Comparison of ENCODE assay signal across 2 cellular contexts in the genomic region with DNA sequence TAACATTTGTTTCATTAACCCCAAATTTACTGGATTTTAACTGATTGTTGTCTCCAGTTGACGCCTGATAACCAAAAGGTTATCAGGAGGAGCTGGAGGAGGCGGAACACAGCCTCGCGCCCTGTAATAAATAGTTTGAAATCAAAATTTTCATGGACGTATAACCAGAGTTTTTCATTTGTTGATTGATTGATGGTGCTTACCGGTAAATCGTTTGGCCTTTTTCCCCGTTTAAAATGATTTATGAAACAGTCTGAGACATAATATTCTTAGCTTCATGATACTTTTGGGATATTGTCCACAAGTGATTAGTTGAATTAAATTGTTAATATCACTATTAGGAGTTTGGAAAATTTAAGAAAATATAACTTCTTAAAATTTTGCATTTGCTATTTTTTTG.
TF ChIP-seq lines count a peak whose summit lies in the region.

No MANE protein-coding gene starts in this region.

TF ChIP-seq in A549, 52 proteins besides CTCF, POLR2A, EP300 and RAD21 (continued from another document):
- TF ChIP-seq, protein P1, sequence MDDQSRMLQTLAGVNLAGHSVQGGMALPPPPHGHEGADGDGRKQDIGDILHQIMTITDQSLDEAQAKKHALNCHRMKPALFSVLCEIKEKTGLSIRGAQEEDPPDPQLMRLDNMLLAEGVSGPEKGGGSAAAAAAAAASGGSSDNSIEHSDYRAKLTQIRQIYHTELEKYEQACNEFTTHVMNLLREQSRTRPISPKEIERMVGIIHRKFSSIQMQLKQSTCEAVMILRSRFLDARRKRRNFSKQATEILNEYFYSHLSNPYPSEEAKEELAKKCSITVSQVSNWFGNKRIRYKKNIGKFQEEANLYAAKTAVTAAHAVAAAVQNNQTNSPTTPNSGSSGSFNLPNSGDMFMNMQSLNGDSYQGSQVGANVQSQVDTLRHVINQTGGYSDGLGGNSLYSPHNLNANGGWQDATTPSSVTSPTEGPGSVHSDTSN (IDR thresholded peaks at IDR 0.05) = no peak
- TF ChIP-seq FOXS1 (CRISPR knock-in tag; IDR thresholded peaks at IDR 0.05) (no peak), POLR2AphosphoS2 (conservative IDR thresholded peaks at IDR 0.05; ENCODE audit: low read length) (no peak), CHD4 (IDR thresholded peaks at IDR 0.05; ENCODE audit: borderline replicate concordance) (no peak), MYC (IDR thresholded peaks at IDR 0.05; ENCODE audit: borderline replicate concordance, low read length) (no peak)

TF ChIP-seq in GM23338, 12 proteins besides CTCF, POLR2A, EP300 and RAD21 (continued from another document):
- TF ChIP-seq, protein P2, sequence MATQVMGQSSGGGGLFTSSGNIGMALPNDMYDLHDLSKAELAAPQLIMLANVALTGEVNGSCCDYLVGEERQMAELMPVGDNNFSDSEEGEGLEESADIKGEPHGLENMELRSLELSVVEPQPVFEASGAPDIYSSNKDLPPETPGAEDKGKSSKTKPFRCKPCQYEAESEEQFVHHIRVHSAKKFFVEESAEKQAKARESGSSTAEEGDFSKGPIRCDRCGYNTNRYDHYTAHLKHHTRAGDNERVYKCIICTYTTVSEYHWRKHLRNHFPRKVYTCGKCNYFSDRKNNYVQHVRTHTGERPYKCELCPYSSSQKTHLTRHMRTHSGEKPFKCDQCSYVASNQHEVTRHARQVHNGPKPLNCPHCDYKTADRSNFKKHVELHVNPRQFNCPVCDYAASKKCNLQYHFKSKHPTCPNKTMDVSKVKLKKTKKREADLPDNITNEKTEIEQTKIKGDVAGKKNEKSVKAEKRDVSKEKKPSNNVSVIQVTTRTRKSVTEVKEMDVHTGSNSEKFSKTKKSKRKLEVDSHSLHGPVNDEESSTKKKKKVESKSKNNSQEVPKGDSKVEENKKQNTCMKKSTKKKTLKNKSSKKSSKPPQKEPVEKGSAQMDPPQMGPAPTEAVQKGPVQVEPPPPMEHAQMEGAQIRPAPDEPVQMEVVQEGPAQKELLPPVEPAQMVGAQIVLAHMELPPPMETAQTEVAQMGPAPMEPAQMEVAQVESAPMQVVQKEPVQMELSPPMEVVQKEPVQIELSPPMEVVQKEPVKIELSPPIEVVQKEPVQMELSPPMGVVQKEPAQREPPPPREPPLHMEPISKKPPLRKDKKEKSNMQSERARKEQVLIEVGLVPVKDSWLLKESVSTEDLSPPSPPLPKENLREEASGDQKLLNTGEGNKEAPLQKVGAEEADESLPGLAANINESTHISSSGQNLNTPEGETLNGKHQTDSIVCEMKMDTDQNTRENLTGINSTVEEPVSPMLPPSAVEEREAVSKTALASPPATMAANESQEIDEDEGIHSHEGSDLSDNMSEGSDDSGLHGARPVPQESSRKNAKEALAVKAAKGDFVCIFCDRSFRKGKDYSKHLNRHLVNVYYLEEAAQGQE (IDR thresholded peaks at IDR 0.05; ENCODE audit: unreplicated experiment) = no peak
- TF ChIP-seq, protein P3, sequence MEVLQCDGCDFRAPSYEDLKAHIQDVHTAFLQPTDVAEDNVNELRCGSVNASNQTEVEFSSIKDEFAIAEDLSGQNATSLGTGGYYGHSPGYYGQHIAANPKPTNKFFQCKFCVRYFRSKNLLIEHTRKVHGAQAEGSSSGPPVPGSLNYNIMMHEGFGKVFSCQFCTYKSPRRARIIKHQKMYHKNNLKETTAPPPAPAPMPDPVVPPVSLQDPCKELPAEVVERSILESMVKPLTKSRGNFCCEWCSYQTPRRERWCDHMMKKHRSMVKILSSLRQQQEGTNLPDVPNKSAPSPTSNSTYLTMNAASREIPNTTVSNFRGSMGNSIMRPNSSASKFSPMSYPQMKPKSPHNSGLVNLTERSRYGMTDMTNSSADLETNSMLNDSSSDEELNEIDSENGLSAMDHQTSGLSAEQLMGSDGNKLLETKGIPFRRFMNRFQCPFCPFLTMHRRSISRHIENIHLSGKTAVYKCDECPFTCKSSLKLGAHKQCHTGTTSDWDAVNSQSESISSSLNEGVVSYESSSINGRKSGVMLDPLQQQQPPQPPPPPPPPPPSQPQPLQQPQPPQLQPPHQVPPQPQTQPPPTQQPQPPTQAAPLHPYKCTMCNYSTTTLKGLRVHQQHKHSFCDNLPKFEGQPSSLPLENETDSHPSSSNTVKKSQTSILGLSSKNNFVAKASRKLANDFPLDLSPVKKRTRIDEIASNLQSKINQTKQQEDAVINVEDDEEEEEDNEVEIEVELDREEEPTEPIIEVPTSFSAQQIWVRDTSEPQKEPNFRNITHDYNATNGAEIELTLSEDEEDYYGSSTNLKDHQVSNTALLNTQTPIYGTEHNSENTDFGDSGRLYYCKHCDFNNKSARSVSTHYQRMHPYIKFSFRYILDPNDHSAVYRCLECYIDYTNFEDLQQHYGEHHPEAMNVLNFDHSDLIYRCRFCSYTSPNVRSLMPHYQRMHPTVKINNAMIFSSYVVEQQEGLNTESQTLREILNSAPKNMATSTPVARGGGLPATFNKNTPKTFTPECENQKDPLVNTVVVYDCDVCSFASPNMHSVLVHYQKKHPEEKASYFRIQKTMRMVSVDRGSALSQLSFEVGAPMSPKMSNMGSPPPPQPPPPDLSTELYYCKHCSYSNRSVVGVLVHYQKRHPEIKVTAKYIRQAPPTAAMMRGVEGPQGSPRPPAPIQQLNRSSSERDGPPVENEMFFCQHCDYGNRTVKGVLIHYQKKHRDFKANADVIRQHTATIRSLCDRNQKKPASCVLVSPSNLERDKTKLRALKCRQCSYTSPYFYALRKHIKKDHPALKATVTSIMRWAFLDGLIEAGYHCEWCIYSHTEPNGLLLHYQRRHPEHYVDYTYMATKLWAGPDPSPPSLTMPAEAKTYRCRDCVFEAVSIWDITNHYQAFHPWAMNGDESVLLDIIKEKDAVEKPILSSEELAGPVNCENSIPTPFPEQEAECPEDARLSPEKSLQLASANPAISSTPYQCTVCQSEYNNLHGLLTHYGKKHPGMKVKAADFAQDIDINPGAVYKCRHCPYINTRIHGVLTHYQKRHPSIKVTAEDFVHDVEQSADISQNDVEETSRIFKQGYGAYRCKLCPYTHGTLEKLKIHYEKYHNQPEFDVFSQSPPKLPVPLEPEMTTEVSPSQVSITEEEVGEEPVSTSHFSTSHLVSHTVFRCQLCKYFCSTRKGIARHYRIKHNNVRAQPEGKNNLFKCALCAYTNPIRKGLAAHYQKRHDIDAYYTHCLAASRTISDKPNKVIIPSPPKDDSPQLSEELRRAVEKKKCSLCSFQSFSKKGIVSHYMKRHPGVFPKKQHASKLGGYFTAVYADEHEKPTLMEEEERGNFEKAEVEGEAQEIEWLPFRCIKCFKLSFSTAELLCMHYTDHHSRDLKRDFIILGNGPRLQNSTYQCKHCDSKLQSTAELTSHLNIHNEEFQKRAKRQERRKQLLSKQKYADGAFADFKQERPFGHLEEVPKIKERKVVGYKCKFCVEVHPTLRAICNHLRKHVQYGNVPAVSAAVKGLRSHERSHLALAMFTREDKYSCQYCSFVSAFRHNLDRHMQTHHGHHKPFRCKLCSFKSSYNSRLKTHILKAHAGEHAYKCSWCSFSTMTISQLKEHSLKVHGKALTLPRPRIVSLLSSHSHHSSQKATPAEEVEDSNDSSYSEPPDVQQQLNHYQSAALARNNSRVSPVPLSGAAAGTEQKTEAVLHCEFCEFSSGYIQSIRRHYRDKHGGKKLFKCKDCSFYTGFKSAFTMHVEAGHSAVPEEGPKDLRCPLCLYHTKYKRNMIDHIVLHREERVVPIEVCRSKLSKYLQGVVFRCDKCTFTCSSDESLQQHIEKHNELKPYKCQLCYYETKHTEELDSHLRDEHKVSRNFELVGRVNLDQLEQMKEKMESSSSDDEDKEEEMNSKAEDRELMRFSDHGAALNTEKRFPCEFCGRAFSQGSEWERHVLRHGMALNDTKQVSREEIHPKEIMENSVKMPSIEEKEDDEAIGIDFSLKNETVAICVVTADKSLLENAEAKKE (CRISPR knock-in tag; IDR thresholded peaks at IDR 0.05) = no peak
TF ChIP-seq in GM23338: peak in this region for 0.
